In genomic region chrX:18855919-18856644, GRCh38 we compare ENCODE assay signal across 11 cellular contexts.
DNase-seq lines count a peak whose midpoint lies in the region; ATAC-seq and TF ChIP-seq lines count a peak whose summit lies in the region.
"Had no signal": no experiment of that assay in that cellular context is flagged by ENCODE, and none has a peak within 500 bp of the region (broad histone marks: within the 10 kb centered on the region; RNA-seq: fewer than 3 reads in every experiment).

No MANE protein-coding gene starts in this region.

- BruUV-seq in A673 (replicated peaks; lab: Mats Ljungman, UMichigan), result no TSS peak

- no peak for TF ChIP-seq CTCF in foreskin keratinocyte (conservative IDR thresholded peaks at IDR 0.05)
- TF ChIP-seq CTCF in A673 (conservative IDR thresholded peaks at IDR 0.05; ENCODE audit: low read depth, low read length), result no peak

- H3K4me1 ChIP-seq in foreskin keratinocyte (no peaks in the 10 kb centered on the region), A673 (ENCODE audit: insufficient read depth, low read length, poor library complexity, severe bottlenecking) (no peaks in the 10 kb centered on the region)

- H3K27me3 ChIP-seq in foreskin keratinocyte, result no peaks in the 10 kb centered on the region
- no peaks in the 10 kb centered on the region for H3K27me3 ChIP-seq in A673 (replicated peaks; ENCODE audit: insufficient read depth, low read depth, low read length, poor library complexity)

- H3K27ac ChIP-seq in foreskin keratinocyte, result peak overlapping the region; percentile 23
- H3K27ac ChIP-seq in caudate nucleus (ENCODE audit: low read depth, low read length), result no peak overlapping the region
- no peak overlapping the region for H3K27ac ChIP-seq in A673 (ENCODE audit: low read depth, low read length, poor library complexity, severe bottlenecking)

- H3K9me3 ChIP-seq in A673 (ENCODE audit: low read depth, low read length, poor library complexity, severe bottlenecking), result no peaks in the 10 kb centered on the region

- H3K36me3 ChIP-seq in A673 (ENCODE audit: insufficient read depth, low read length, poor library complexity, severe bottlenecking), result no peaks in the 10 kb centered on the region

- ATAC-seq in GM18498 (IDR thresholded peaks at IDR 0.05; ENCODE audit: unreplicated experiment) (peak; percentile 91), GM21526 (IDR thresholded peaks at IDR 0.05; ENCODE audit: low FRiP score, unreplicated experiment) (peak; percentile 91), HG03469 (IDR thresholded peaks at IDR 0.05; ENCODE audit: unreplicated experiment) (peak; percentile 80), foreskin keratinocyte (no peak)

- intact Hi-C loops in A673 (cut with micrococcal nuclease; ENCODE audit: unreplicated experiment), result no loop called here

- peak in 1 of 2 donors; percentile 22 for DNase-seq in foreskin keratinocyte
- DNase-seq in caudate nucleus (lab: John Stamatoyannopoulos, UW), result no peak
- no peak for DNase-seq in A673 (ENCODE audit: low spot score)
- DNase-seq in activated CD8-positive, alpha-beta memory T cell treated with anti-CD3 and anti-CD28 coated beads, Interleukin-2, amount 50 U/mL, for 4 hours, result no peak
- DNase-seq in NCI-H82 treated with DMSO at 0.1 percent for 48 hours (lab: John Stamatoyannopoulos, UW; ENCODE audit: unreplicated experiment), result no peak
- DNase-seq: activated naive CD8-positive, alpha-beta T cell treated with anti-CD3 and anti-CD28 coated beads, Interleukin-2, amount 10 ng/mL, durations not matched to agents 7 days and 5 days; NK-92 treated with Interleukin-12 subunit alpha and Interleukin-12 subunit beta, amount 100 ng/mL, for 24 hours had no signal

- POLR2A ChIA-PET in A673 (lab: Charles Lee; ENCODE audit: low non-redundant PET), result interaction anchor here (0.6 kb wide), 1 partner anchor 245 kb away, joined by 8 read pairs; no protein-coding TSS in a partner anchor

- CTCF ChIA-PET in A673 (lab: Charles Lee), result no interaction called here

- no peak overlapping the region for H3K4me3 ChIP-seq in A673 (ENCODE audit: low read depth, low read length, poor library complexity, severe bottlenecking)
- H3K4me3 ChIP-seq: lung had no signal
